ENCODE assay signal across 8 cellular contexts in genomic region chr1:54800041-54800898, GRCh38. TPM values are rescaled to one million over a fixed set of nuclear protein-coding genes. Genes with fewer than 3 reads are reported as not detected.
DNase-seq lines count a peak whose midpoint lies in the region; ATAC-seq, FAIRE-seq and TF ChIP-seq lines count a peak whose summit lies in the region.
"Had no signal": no experiment of that assay in that cellular context is flagged by ENCODE, and none has a peak within 500 bp of the region (broad histone marks: within the 10 kb centered on the region; RNA-seq: fewer than 3 reads in every experiment).

No MANE protein-coding gene starts in this region.

- H3K9me3 ChIP-seq in spleen = no peaks in the 10 kb centered on the region

- ATAC-seq in activated naive CD4-positive, alpha-beta T cell treated with anti-CD3 and anti-CD28 coated beads, Interleukin-2, amount 50 U/mL, for 72 hours = no peak
- peak; percentile 7 for ATAC-seq in left colon

- peak; percentile 16 for DNase-seq in HT-29 (ENCODE audit: low spot score)
- no peak for DNase-seq in activated naive CD4-positive, alpha-beta T cell treated with anti-CD3 and anti-CD28 coated beads, Interleukin-2, amount 50 U/mL, for 72 hours (ENCODE audit: low spot score in 2 of 2)
- DNase-seq in left colon = peak in 1 of 2 donors; percentile 36
- DNase-seq in spleen = no peak
- DNase-seq in urothelium cell line (ENCODE audit: low spot score) = no peak
- no peak for DNase-seq in brain microvascular endothelial cell
- DNase-seq in stimulated activated naive CD4-positive, alpha-beta T cell treated with Interleukin-2 at 50 U/mL for 16 hours (lab: John Stamatoyannopoulos, UW) = no peak
- DNase-seq: NCI-H1417 treated with DMSO at 0.1 percent for 48 hours had no signal

- H3K9me3 Mint-ChIP-seq in activated naive CD4-positive, alpha-beta T cell treated with anti-CD3 and anti-CD28 coated beads, Interleukin-2, amount 50 U/mL, for 72 hours = no peaks in the 10 kb centered on the region

- in situ Hi-C loops in brain microvascular endothelial cell (cut with HindIII; ENCODE audit: low pct_ligation_motif_present, low sequenced_read_pairs) = no loop called here

- intact Hi-C loops in left colon (cut with DNase I, micrococcal nuclease) (loop anchor here in 1 of 2 donors (5.0 kb wide), 1 partner anchor 128 kb away; no protein-coding TSS in a partner anchor), spleen (cut with DNase I; ENCODE audit: low total_unique reads) (loop anchor here (10.0 kb wide), 2 partner anchors 305 to 735 kb away; no protein-coding TSS in a partner anchor)

- TF ChIP-seq CTCF in spleen (IDR thresholded peaks at IDR 0.05 in 8 of 11, conservative IDR thresholded peaks at IDR 0.05 in 3 of 11) (no peak), brain microvascular endothelial cell (IDR thresholded peaks at IDR 0.05; ENCODE audit: low read depth, low read length, missing control alignments) (no peak)

- peak overlapping the region; percentile 76 to 98 for H3K27ac Mint-ChIP-seq in activated naive CD4-positive, alpha-beta T cell treated with anti-CD3 and anti-CD28 coated beads, Interleukin-2, amount 50 U/mL, for 72 hours

- WGBS in spleen, 5 donors = 47 to 68% (median 49%) methylated on average over 27 to 39 of the region's 39 CpGs

- H3K4me3 ChIP-seq in spleen = peak overlapping the region; percentile 41 to 85 (median 58)
- no peak overlapping the region for H3K4me3 ChIP-seq in brain microvascular endothelial cell (ENCODE audit: low read depth, low read length)

- H3K27me3 ChIP-seq in spleen (replicated peaks in 1 of 7) (peaks cover 0 to 22% (median 15%) of the 10 kb centered on the region in 7 donors), brain microvascular endothelial cell (replicated peaks) (peaks cover 25% of the 10 kb centered on the region)

- H3K27ac ChIP-seq in spleen (peak overlapping the region in 5 of 8 donors; percentile 70 to 87 (median 80)), brain microvascular endothelial cell (no peak overlapping the region)

- peaks cover 9 to 58% (median 39%) of the 10 kb centered on the region in 6 donors for H3K4me1 ChIP-seq in spleen

- H3K36me3 ChIP-seq in spleen (peaks cover 0 to 13% (median 0%) of the 10 kb centered on the region in 6 donors), brain microvascular endothelial cell (replicated peaks) (no peaks in the 10 kb centered on the region)

- TF ChIP-seq POLR2A in spleen (IDR thresholded peaks at IDR 0.05) = no peak

- H3K36me3 Mint-ChIP-seq in activated naive CD4-positive, alpha-beta T cell treated with anti-CD3 and anti-CD28 coated beads, Interleukin-2, amount 50 U/mL, for 72 hours = peaks cover 0 to 6% of the 10 kb centered on the region in 2 donors

- no peak for FAIRE-seq in urothelium cell line (lab: Jason Lieb, UNC)

RNA-seq across cellular contexts. Expression of gene TTC22, which starts 0.9 kb away (rescaled TPM):
- total RNA-seq in HT-29 (2014; rRNA removed; shearing (Covaris generic)) = 26.7 and 27.6 TPM in 2 replicates
- total RNA-seq in activated naive CD4-positive, alpha-beta T cell treated with anti-CD3 and anti-CD28 coated beads, Interleukin-2, amount 50 U/mL, for 72 hours = 1 to 10 TPM; 1.4 to 9.6 TPM
- total RNA-seq in left colon (10 to 100 TPM; 88.7 to 94.5 TPM), spleen (1 to 10 TPM; 2.7 to 6.4 (median 3.7) TPM)
- 1 to 10 TPM in 2 of 3 donors, under 1 TPM in 1; 0.73 to 1.9 (median 1.1) TPM for polyA plus RNA-seq in spleen

RNA-seq across cellular contexts. Expression of gene PARS2, which starts 35.9 kb away (rescaled TPM):
- total RNA-seq in HT-29 (2014; rRNA removed; shearing (Covaris generic)) = 6.4 and 7.2 TPM in 2 replicates
- 1 to 10 TPM; 5.1 to 6.7 TPM for total RNA-seq in activated naive CD4-positive, alpha-beta T cell treated with anti-CD3 and anti-CD28 coated beads, Interleukin-2, amount 50 U/mL, for 72 hours
- total RNA-seq in left colon = 10 to 100 TPM in 1 of 2 donors, 1 to 10 TPM in 1; 9.3 to 11.3 TPM
- 1 to 10 TPM; 2.7 to 3.8 (median 3.4) TPM for total RNA-seq in spleen
- polyA plus RNA-seq in spleen = 1 to 10 TPM in 2 of 3 donors, under 1 TPM in 1; 0.96 to 2.1 (median 1.9) TPM
